In genomic region chr20:5090191-5090590, GRCh38 we compare ENCODE assay signal across 9 cellular contexts. TPM values are rescaled to one million over a fixed set of nuclear protein-coding genes. Genes with fewer than 3 reads are reported as not detected.
DNase-seq lines count a peak whose midpoint lies in the region; ATAC-seq and TF ChIP-seq lines count a peak whose summit lies in the region.
"Had no signal": no experiment of that assay in that cellular context is flagged by ENCODE, and none has a peak within 500 bp of the region (broad histone marks: within the 10 kb centered on the region; RNA-seq: fewer than 3 reads in every experiment).

No MANE protein-coding gene starts in this region.

- H3K9me3 Mint-ChIP-seq in CD8-positive, alpha-beta T cell: no peaks in the 10 kb centered on the region
- H3K9me3 Mint-ChIP-seq in activated naive CD4-positive, alpha-beta T cell treated with anti-CD3 and anti-CD28 coated beads, Interleukin-2, amount 50 U/mL, for 72 hours: no peaks in the 10 kb centered on the region
- no peaks in the 10 kb centered on the region for H3K9me3 Mint-ChIP-seq in memory B cell

- intact Hi-C loops in CD8-positive, alpha-beta T cell (cut with DNase I, micrococcal nuclease): no loop called here

- no peaks in the 10 kb centered on the region for H3K36me3 ChIP-seq in CD8-positive, alpha-beta T cell (ENCODE audit: insufficient read depth, low read length)

- no peaks in the 10 kb centered on the region for H3K27me3 ChIP-seq in CD8-positive, alpha-beta T cell (ENCODE audit: insufficient read depth, low read length)

- no peak for ATAC-seq in CD8-positive, alpha-beta T cell
- ATAC-seq in HG03103 (IDR thresholded peaks at IDR 0.05; ENCODE audit: low read depth, unreplicated experiment) (peak; percentile 65), memory B cell (ENCODE audit: low read depth) (peak; percentile 81)
- peak in 1 of 2 donors; percentile 73 for ATAC-seq in activated naive CD4-positive, alpha-beta T cell treated with anti-CD3 and anti-CD28 coated beads, Interleukin-2, amount 50 U/mL, for 72 hours

- H3K9me3 ChIP-seq in CD8-positive, alpha-beta T cell (ENCODE audit: low read length): no peaks in the 10 kb centered on the region

- no peak for DNase-seq in CD8-positive, alpha-beta T cell
- peak in 1 of 2 donors; percentile 7 for DNase-seq in activated naive CD4-positive, alpha-beta T cell treated with anti-CD3 and anti-CD28 coated beads, Interleukin-2, amount 50 U/mL, for 72 hours (ENCODE audit: low spot score in 2 of 2)
- DNase-seq in memory B cell (ENCODE audit: low spot score in 2 of 2): no peak
- DNase-seq in ACHN: no peak
- DNase-seq in GOT3 (lab: John Stamatoyannopoulos, UW): no peak
- no peak for DNase-seq in NCI-H1694 treated with DMSO at 0.1 percent for 48 hours (lab: John Stamatoyannopoulos, UW)
- DNase-seq in dedifferentiated amniotic fluid mesenchymal stem cell (ENCODE audit: extremely low spot score): no peak
- DNase-seq: NCI-H774 had no signal

- H3K27me3 Mint-ChIP-seq in CD8-positive, alpha-beta T cell (ENCODE audit: low read depth): no peaks in the 10 kb centered on the region
- H3K27me3 Mint-ChIP-seq in memory B cell: no peaks in the 10 kb centered on the region

- H3K4me3 Mint-ChIP-seq in CD8-positive, alpha-beta T cell: no peak overlapping the region
- peak overlapping the region; percentile 71 for H3K4me3 Mint-ChIP-seq in memory B cell

- CTCF ChIA-PET in CD8-positive, alpha-beta T cell (lab: Charles Lee): interaction anchor here (2.2 kb wide), 1 partner anchor 11 kb away, joined by 12 read pairs; no protein-coding TSS in a partner anchor

- peaks cover 16% of the 10 kb centered on the region for H3K36me3 Mint-ChIP-seq in CD8-positive, alpha-beta T cell
- H3K36me3 Mint-ChIP-seq in activated naive CD4-positive, alpha-beta T cell treated with anti-CD3 and anti-CD28 coated beads, Interleukin-2, amount 50 U/mL, for 72 hours: no peaks in the 10 kb centered on the region
- no peaks in the 10 kb centered on the region for H3K36me3 Mint-ChIP-seq in memory B cell

- peak overlapping the region; percentile 80 for H3K27ac Mint-ChIP-seq in CD8-positive, alpha-beta T cell
- H3K27ac Mint-ChIP-seq in activated naive CD4-positive, alpha-beta T cell treated with anti-CD3 and anti-CD28 coated beads, Interleukin-2, amount 50 U/mL, for 72 hours: peak overlapping the region; percentile 60 to 96
- peak overlapping the region; percentile 2 for H3K27ac Mint-ChIP-seq in memory B cell

- POLR2A ChIA-PET in CD8-positive, alpha-beta T cell (lab: Charles Lee): no interaction called here

- in situ Hi-C loops in ACHN (cut with HindIII; ENCODE audit: low pct_ligation_motif_present, low pct_unique_long_range_greater_than_20kb, low sequenced_read_pairs): no loop called here

- no peak overlapping the region for H3K4me3 ChIP-seq in CD8-positive, alpha-beta T cell (ENCODE audit: low read depth, low read length)

- H3K4me1 Mint-ChIP-seq in CD8-positive, alpha-beta T cell (ENCODE audit: low read depth): peaks cover 9% of the 10 kb centered on the region
- H3K4me1 Mint-ChIP-seq in memory B cell: peaks cover 23% of the 10 kb centered on the region

- H3K4me1 ChIP-seq in CD8-positive, alpha-beta T cell (ENCODE audit: insufficient read depth, low read length): peaks cover 12% of the 10 kb centered on the region

- no peak for TF ChIP-seq CTCF in CD8-positive, alpha-beta T cell (IDR thresholded peaks at IDR 0.05)

- no peak overlapping the region for H3K27ac ChIP-seq in CD8-positive, alpha-beta T cell (ENCODE audit: low read depth, low read length)

RNA-seq across cellular contexts. Expression of gene TMEM230, which starts 22.7 kb away (rescaled TPM):
- total RNA-seq in CD8-positive, alpha-beta T cell: 10 to 100 TPM; 20.7 to 23.5 TPM
- total RNA-seq in activated naive CD4-positive, alpha-beta T cell treated with anti-CD3 and anti-CD28 coated beads, Interleukin-2, amount 50 U/mL, for 72 hours: 10 to 100 TPM; 60.5 to 71.5 TPM

RNA-seq across cellular contexts. Expression of gene PCNA, which starts 29.6 kb away (rescaled TPM):
- total RNA-seq in CD8-positive, alpha-beta T cell: 10 to 100 TPM; 40.2 to 40.6 TPM
- total RNA-seq in activated naive CD4-positive, alpha-beta T cell treated with anti-CD3 and anti-CD28 coated beads, Interleukin-2, amount 50 U/mL, for 72 hours: 100 to 1,000 TPM; 484 to 697 TPM

RNA-seq across cellular contexts. Expression of gene CDS2, which starts 36.6 kb away (rescaled TPM):
- 10 to 100 TPM; 68.7 to 70.9 TPM for total RNA-seq in CD8-positive, alpha-beta T cell
- total RNA-seq in activated naive CD4-positive, alpha-beta T cell treated with anti-CD3 and anti-CD28 coated beads, Interleukin-2, amount 50 U/mL, for 72 hours: 10 to 100 TPM; 40.3 to 40.8 TPM

Comparison
In these comparisons a context has a peak if more than half of its experiments do, and no peak if none do; other contexts are left out.
1. H3K27ac Mint-ChIP-seq: peak in every context shown above with its lines; median percentile 80 in CD8-positive, alpha-beta T cell; 78 in activated naive CD4-positive, alpha-beta T cell treated with anti-CD3 and anti-CD28 coated beads, Interleukin-2, amount 50 U/mL, for 72 hours; 2 in memory B cell.
2. RNA of gene PCNA, which starts 29.6 kb away (total RNA-seq): 484 to 697 TPM in activated naive CD4-positive, alpha-beta T cell treated with anti-CD3 and anti-CD28 coated beads, Interleukin-2, amount 50 U/mL, for 72 hours; 40.2 to 40.6 TPM in CD8-positive, alpha-beta T cell; every median in the first group is over 10 times any median in the second.